In the genomic region with DNA sequence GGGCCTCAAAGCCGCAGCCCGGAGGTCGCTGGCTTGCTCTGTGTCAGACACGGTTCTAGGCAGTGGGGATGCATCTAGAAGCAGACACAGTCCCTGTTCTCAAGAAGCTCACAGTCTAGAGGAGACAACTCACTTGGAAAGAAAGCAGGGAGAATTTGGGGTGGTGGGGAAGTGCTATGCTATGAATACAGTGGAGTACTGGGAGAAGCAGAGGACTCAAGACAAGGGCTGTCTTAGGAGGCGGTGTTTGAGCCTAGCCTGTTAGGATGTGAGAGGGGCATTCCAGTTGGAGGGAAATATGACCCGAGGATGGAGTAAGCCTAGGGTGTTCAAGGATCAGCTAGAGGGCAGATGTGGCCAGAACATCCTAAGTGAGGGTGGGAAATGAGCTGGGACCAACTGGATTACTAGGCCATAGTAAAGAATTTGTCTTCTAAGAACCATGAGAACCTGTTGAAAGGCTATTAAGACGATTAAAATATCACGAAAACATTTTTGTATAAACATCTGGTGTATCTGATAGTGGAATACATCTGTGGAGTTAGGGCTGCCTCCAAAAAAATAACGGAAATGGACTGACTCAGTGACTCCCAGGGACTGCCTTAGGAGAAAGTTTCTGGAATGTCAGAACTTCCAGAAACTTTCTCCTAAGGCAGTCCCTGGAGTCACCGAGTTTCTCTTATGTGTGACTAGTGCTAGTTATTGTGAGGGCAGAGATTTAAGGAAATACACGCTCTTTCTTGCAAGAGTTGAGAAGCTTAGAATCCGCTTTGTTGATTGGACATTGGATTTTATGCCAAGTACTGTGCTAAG, we compare ENCODE assay signal across 8 cellular contexts. TPM values are rescaled to one million over a fixed set of nuclear protein-coding genes. Genes with fewer than 3 reads are reported as not detected.
DNase-seq lines count a peak whose midpoint lies in the region; ATAC-seq and TF ChIP-seq lines count a peak whose summit lies in the region.

No MANE protein-coding gene starts in this region.

- peak; percentile 31 to 39 for ATAC-seq in CD4-positive, CD25-positive, alpha-beta regulatory T cell (ENCODE audit: low read depth in 2 of 2)
- peak; percentile 32 for ATAC-seq in GM19035 (IDR thresholded peaks at IDR 0.05; ENCODE audit: unreplicated experiment)
- peak; percentile 40 for ATAC-seq in HG03432 (IDR thresholded peaks at IDR 0.05; ENCODE audit: unreplicated experiment)

- peak overlapping the region; percentile 85 for H3K4me3 ChIP-seq in CD4-positive, CD25-positive, alpha-beta regulatory T cell (ENCODE audit: low read depth, low read length)
- peak overlapping the region; percentile 72 for H3K4me3 ChIP-seq in SJCRH30
- H3K4me3 ChIP-seq in uterus = peak overlapping the region; percentile 88 to 95

- H3K27me3 Mint-ChIP-seq in CD4-positive, CD25-positive, alpha-beta regulatory T cell = peaks cover 4% of the 10 kb centered on the region
- H3K27me3 Mint-ChIP-seq in endothelial cell (ENCODE audit: unreplicated experiment) = peaks cover 10% of the 10 kb centered on the region

- no peak for DNase-seq in CD4-positive, CD25-positive, alpha-beta regulatory T cell
- DNase-seq in SJCRH30 (peak; percentile 70 to 87), endothelial cell (ENCODE audit: low spot score) (peak; percentile 20), midbrain (lab: John Stamatoyannopoulos, UW) (peak; percentile 5), uterus (peak; percentile 29 to 50), erythroblast (lab: John Stamatoyannopoulos, UW) (no peak)

- peaks cover 11% of the 10 kb centered on the region for H3K36me3 Mint-ChIP-seq in CD4-positive, CD25-positive, alpha-beta regulatory T cell
- H3K36me3 Mint-ChIP-seq in endothelial cell (ENCODE audit: low read depth, unreplicated experiment) = peaks cover 8% of the 10 kb centered on the region

- peak overlapping the region; percentile 95 to 99 (median 99) for H3K4me3 Mint-ChIP-seq in CD4-positive, CD25-positive, alpha-beta regulatory T cell
- peak overlapping the region; percentile 98 for H3K4me3 Mint-ChIP-seq in endothelial cell (ENCODE audit: unreplicated experiment)

- H3K4me1 Mint-ChIP-seq in CD4-positive, CD25-positive, alpha-beta regulatory T cell = peaks cover 49 to 74% (median 58%) of the 10 kb centered on the region in 4 donors
- H3K4me1 Mint-ChIP-seq in endothelial cell (ENCODE audit: unreplicated experiment) = peaks cover 23% of the 10 kb centered on the region

- TF ChIP-seq POLR2A in uterus (IDR thresholded peaks at IDR 0.05) (no peak), erythroblast (IDR thresholded peaks at IDR 0.05; ENCODE audit: low read length) (no peak)

- TF ChIP-seq CTCF in endothelial cell (IDR thresholded peaks at IDR 0.05; ENCODE audit: unreplicated experiment) (no peak), uterus (IDR thresholded peaks at IDR 0.05) (no peak)

- intact Hi-C loops in uterus (cut with DNase I; ENCODE audit: low total_unique reads) = no loop called here

- peak overlapping the region; percentile 95 to 99 (median 98) for H3K27ac Mint-ChIP-seq in CD4-positive, CD25-positive, alpha-beta regulatory T cell
- peak overlapping the region; percentile 89 for H3K27ac Mint-ChIP-seq in endothelial cell (ENCODE audit: unreplicated experiment)

- H3K27me3 ChIP-seq in CD4-positive, CD25-positive, alpha-beta regulatory T cell (ENCODE audit: control insufficient read depth, insufficient read depth, low read length) = no peaks in the 10 kb centered on the region
- H3K27me3 ChIP-seq in SJCRH30 = no peaks in the 10 kb centered on the region
- no peaks in the 10 kb centered on the region for H3K27me3 ChIP-seq in uterus

- no peaks in the 10 kb centered on the region for H3K9me3 Mint-ChIP-seq in CD4-positive, CD25-positive, alpha-beta regulatory T cell
- no peaks in the 10 kb centered on the region for H3K9me3 Mint-ChIP-seq in endothelial cell (ENCODE audit: unreplicated experiment)

- peaks cover 16% of the 10 kb centered on the region for H3K36me3 ChIP-seq in CD4-positive, CD25-positive, alpha-beta regulatory T cell (ENCODE audit: control insufficient read depth, insufficient read depth, low read length)
- H3K36me3 ChIP-seq in SJCRH30 = peaks cover 8% of the 10 kb centered on the region; the same call in 1 of the 2 replicates
- H3K36me3 ChIP-seq in uterus = no peaks in the 10 kb centered on the region

- peak overlapping the region; percentile 97 for H3K27ac ChIP-seq in CD4-positive, CD25-positive, alpha-beta regulatory T cell (ENCODE audit: insufficient read depth, low read length, poor library complexity, severe bottlenecking)
- peak overlapping the region; percentile 76 for H3K27ac ChIP-seq in SJCRH30
- peak overlapping the region; percentile 96 to 98 for H3K27ac ChIP-seq in uterus

- H3K9me3 ChIP-seq in CD4-positive, CD25-positive, alpha-beta regulatory T cell (ENCODE audit: control insufficient read depth in 2 of 2, low read length in 2 of 2) = no peaks in the 10 kb centered on the region
- H3K9me3 ChIP-seq in SJCRH30 (replicated peaks) = no peaks in the 10 kb centered on the region
- no peaks in the 10 kb centered on the region for H3K9me3 ChIP-seq in uterus

- peaks cover 34% of the 10 kb centered on the region for H3K4me1 ChIP-seq in CD4-positive, CD25-positive, alpha-beta regulatory T cell (ENCODE audit: control insufficient read depth, insufficient read depth, low read length, poor library complexity, severe bottlenecking)
- H3K4me1 ChIP-seq in SJCRH30 (peaks cover 19% of the 10 kb centered on the region), uterus (peaks cover 0 to 3% of the 10 kb centered on the region in 2 donors)

RNA-seq across cellular contexts. Expression of a gene that starts 1.1 kb away (rescaled TPM):
- 69.3 TPM for total RNA-seq in CD4-positive, CD25-positive, alpha-beta regulatory T cell
- polyA plus RNA-seq in CD4-positive, CD25-positive, alpha-beta regulatory T cell = 10 to 100 TPM; 59.3 to 64.8 (median 62.2) TPM
- total RNA-seq in SJCRH30 (2014; rRNA removed; shearing (Covaris generic)) = 38.3 and 46.2 TPM in 2 replicates
- total RNA-seq in endothelial cell (ENCODE audit: unreplicated experiment) (72.5 TPM), uterus (10 to 100 TPM; 47.9 to 99.2 (median 62.5) TPM)

Comparison
In these comparisons a context has a peak if more than half of its experiments do, and no peak if none do; other contexts are left out.
1. DNase-seq: peak in SJCRH30 (2 of 2), endothelial cell (single experiment), midbrain (single experiment) and uterus (2 of 2); none in CD4-positive, CD25-positive, alpha-beta regulatory T cell (0 of 3) and erythroblast (0 of 2).
2. Peak in every context shown above with its lines, with median percentiles within 50 percentile points of each other: ATAC-seq, H3K27ac ChIP-seq and H3K4me3 ChIP-seq.